1 cellular context compared by ENCODE assay signal in genomic region chr14:105525861-105526780, GRCh38.
TF ChIP-seq lines count a peak whose summit lies in the region.

TSS of gene TMEM121 (plus strand) at chr14:105526583. CDS start at chr14:105528835, 2,252 bp downstream.

TF ChIP-seq in GM23338, 12 proteins besides CTCF, POLR2A, EP300 and RAD21 (continued from another document):
- TF ChIP-seq, protein P1, sequence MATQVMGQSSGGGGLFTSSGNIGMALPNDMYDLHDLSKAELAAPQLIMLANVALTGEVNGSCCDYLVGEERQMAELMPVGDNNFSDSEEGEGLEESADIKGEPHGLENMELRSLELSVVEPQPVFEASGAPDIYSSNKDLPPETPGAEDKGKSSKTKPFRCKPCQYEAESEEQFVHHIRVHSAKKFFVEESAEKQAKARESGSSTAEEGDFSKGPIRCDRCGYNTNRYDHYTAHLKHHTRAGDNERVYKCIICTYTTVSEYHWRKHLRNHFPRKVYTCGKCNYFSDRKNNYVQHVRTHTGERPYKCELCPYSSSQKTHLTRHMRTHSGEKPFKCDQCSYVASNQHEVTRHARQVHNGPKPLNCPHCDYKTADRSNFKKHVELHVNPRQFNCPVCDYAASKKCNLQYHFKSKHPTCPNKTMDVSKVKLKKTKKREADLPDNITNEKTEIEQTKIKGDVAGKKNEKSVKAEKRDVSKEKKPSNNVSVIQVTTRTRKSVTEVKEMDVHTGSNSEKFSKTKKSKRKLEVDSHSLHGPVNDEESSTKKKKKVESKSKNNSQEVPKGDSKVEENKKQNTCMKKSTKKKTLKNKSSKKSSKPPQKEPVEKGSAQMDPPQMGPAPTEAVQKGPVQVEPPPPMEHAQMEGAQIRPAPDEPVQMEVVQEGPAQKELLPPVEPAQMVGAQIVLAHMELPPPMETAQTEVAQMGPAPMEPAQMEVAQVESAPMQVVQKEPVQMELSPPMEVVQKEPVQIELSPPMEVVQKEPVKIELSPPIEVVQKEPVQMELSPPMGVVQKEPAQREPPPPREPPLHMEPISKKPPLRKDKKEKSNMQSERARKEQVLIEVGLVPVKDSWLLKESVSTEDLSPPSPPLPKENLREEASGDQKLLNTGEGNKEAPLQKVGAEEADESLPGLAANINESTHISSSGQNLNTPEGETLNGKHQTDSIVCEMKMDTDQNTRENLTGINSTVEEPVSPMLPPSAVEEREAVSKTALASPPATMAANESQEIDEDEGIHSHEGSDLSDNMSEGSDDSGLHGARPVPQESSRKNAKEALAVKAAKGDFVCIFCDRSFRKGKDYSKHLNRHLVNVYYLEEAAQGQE (IDR thresholded peaks at IDR 0.05; ENCODE audit: unreplicated experiment), result no peak
- no peak for TF ChIP-seq NANOG (IDR thresholded peaks at IDR 0.05; ENCODE audit: borderline replicate concordance)
